ENCODE assay signal across 10 cellular contexts in genomic region chr20:63574829-63575720, GRCh38. TPM values are rescaled to one million over a fixed set of nuclear protein-coding genes. Genes with fewer than 3 reads are reported as not detected.
DNase-seq lines count a peak whose midpoint lies in the region; ATAC-seq, FAIRE-seq and TF ChIP-seq lines count a peak whose summit lies in the region.
"Had no signal": no experiment of that assay in that cellular context is flagged by ENCODE, and none has a peak within 500 bp of the region (broad histone marks: within the 10 kb centered on the region; RNA-seq: fewer than 3 reads in every experiment).

No MANE protein-coding gene starts in this region.

- H3K27ac Mint-ChIP-seq in MCF 10A (ENCODE audit: low read depth, unreplicated experiment) (no peak overlapping the region), WTC11 (no peak overlapping the region)

- H3K4me3 Mint-ChIP-seq in MCF 10A (ENCODE audit: unreplicated experiment) = peak overlapping the region; percentile 78
- H3K4me3 Mint-ChIP-seq in WTC11 = peak overlapping the region; percentile 52

- no peak overlapping the region for H3K9ac ChIP-seq in kidney (ENCODE audit: low read length in 2 of 2)

- TF ChIP-seq CTCF in MCF 10A (IDR thresholded peaks at IDR 0.05; ENCODE audit: unreplicated experiment) (no peak), breast epithelium (IDR thresholded peaks at IDR 0.05) (no peak), WTC11 (IDR thresholded peaks at IDR 0.05) (no peak), kidney (IDR thresholded peaks at IDR 0.05; ENCODE audit: borderline replicate concordance, extremely low read depth, insufficient read depth) (no peak), tibial nerve (IDR thresholded peaks at IDR 0.05) (no peak)

- H3K4me1 ChIP-seq in breast epithelium (peaks cover 6 to 7% of the 10 kb centered on the region in 2 donors), kidney (ENCODE audit: control insufficient read depth in 1 of 2, insufficient read depth in 1 of 2, low read depth in 1 of 2, low read length in 2 of 2) (peaks cover 0 to 10% of the 10 kb centered on the region in 2 donors), tibial nerve (peaks cover 0 to 27% (median 12%) of the 10 kb centered on the region in 4 donors)

- H3K9me3 ChIP-seq in breast epithelium (no peaks in the 10 kb centered on the region), kidney (ENCODE audit: control insufficient read depth in 1 of 2, low read length in 2 of 2) (no peaks in the 10 kb centered on the region), tibial nerve (no peaks in the 10 kb centered on the region)

- H3K27ac ChIP-seq in breast epithelium (peak overlapping the region in 1 of 2 donors; percentile 85), kidney (ENCODE audit: low read depth in 2 of 2, low read length in 2 of 2) (no peak overlapping the region), tibial nerve (peak overlapping the region in 3 of 4 donors; percentile 69 to 92 (median 90))

- H3K9me3 Mint-ChIP-seq in MCF 10A (ENCODE audit: unreplicated experiment) (no peaks in the 10 kb centered on the region), WTC11 (no peaks in the 10 kb centered on the region)

- TF ChIP-seq EP300 in tibial nerve (IDR thresholded peaks at IDR 0.05) = no peak

- H3K36me3 ChIP-seq in breast epithelium (no peaks in the 10 kb centered on the region), kidney (ENCODE audit: control insufficient read depth in 1 of 2, insufficient read depth in 2 of 2, low read length in 2 of 2) (no peaks in the 10 kb centered on the region), tibial nerve (peaks cover 0 to 15% (median 0%) of the 10 kb centered on the region in 3 donors)

- no peak for FAIRE-seq in kidney (lab: Jason Lieb, UNC)

- peak; percentile 54 for DNase-seq in MCF 10A (ENCODE audit: unreplicated experiment)
- no peak for DNase-seq in breast epithelium (ENCODE audit: low spot score in 2 of 2)
- no peak for DNase-seq in WTC11 (ENCODE audit: low spot score)
- DNase-seq in kidney = peak; percentile 72
- DNase-seq in tibial nerve (ENCODE audit: low spot score in 2 of 2) = no peak
- DNase-seq in NCI-H524 treated with DMSO at 0.1 percent for 48 hours (lab: John Stamatoyannopoulos, UW) = no peak
- DNase-seq in GM19240 (ENCODE audit: insufficient read length, low spot score) = no peak
- DNase-seq: NCI-H510A had no signal

- H3K36me3 Mint-ChIP-seq in MCF 10A (ENCODE audit: insufficient read depth, unreplicated experiment) (no peaks in the 10 kb centered on the region), WTC11 (no peaks in the 10 kb centered on the region)

- BruUV-seq in MCF 10A (replicated peaks; lab: Mats Ljungman, UMichigan) = no TSS peak

- 65 to 67% methylated on average over 27 to 28 of the region's 28 CpGs for WGBS in tibial nerve, 2 donors

- POLR2A ChIA-PET in MCF 10A (lab: Yijun Ruan, JAX) (interaction anchor here (1.1 to 2.5 kb wide), 3 partner anchors 10 to 290 kb away, joined by 4 to 12 read pairs (median 5); partner anchors contain the start of gene TPD52L2), WTC11 (lab: Charles Lee) (interaction anchor here (1.1 kb wide), 1 partner anchor 67 kb away, joined by 5 read pairs; no protein-coding TSS in a partner anchor)

- H3K27me3 Mint-ChIP-seq in MCF 10A (ENCODE audit: insufficient read depth, unreplicated experiment) (no peaks in the 10 kb centered on the region), WTC11 (ENCODE audit: low read depth) (no peaks in the 10 kb centered on the region)

- TF ChIP-seq POLR2A in breast epithelium (IDR thresholded peaks at IDR 0.05) = no peak
- TF ChIP-seq POLR2A in tibial nerve (IDR thresholded peaks at IDR 0.05) = no peak

- CTCF ChIA-PET in MCF 10A (lab: Yijun Ruan, JAX) = no interaction called here
- CTCF ChIA-PET in WTC11 (lab: Charles Lee) = interaction anchor here (0.7 to 4.2 kb wide), 3 partner anchors 28 to 79 kb away, joined by 3 to 52 read pairs (median 12); partner anchors contain the start of genes PTK6 and SRMS

- ATAC-seq in WTC11 (no peak), HG03159 (IDR thresholded peaks at IDR 0.05; ENCODE audit: unreplicated experiment) (no peak)

- H3K4me1 Mint-ChIP-seq in MCF 10A (ENCODE audit: insufficient read depth, unreplicated experiment) = no peaks in the 10 kb centered on the region
- H3K4me1 Mint-ChIP-seq in WTC11 = no peaks in the 10 kb centered on the region

- peak overlapping the region in 1 of 3 donors; percentile 90 for H3K4me3 ChIP-seq in breast epithelium
- no peak overlapping the region for H3K4me3 ChIP-seq in kidney (ENCODE audit: low read length in 2 of 2)
- peak overlapping the region in 1 of 4 donors; percentile 84 for H3K4me3 ChIP-seq in tibial nerve

- H3K27me3 ChIP-seq in breast epithelium (no peaks in the 10 kb centered on the region), tibial nerve (peaks cover 0 to 4% of the 10 kb centered on the region in 2 donors)

- intact Hi-C loops in MCF 10A (cut with micrococcal nuclease) (no loop called here), breast epithelium (cut with DNase I; ENCODE audit: low total_unique reads) (no loop called here), kidney (cut with DNase I) (no loop called here)

TF ChIP-seq in WTC11, 78 proteins besides CTCF, POLR2A, EP300 and RAD21:
- TF ChIP-seq ZNF121 (CRISPR knock-in tag; IDR thresholded peaks at IDR 0.05) (peak; percentile 30; the same call in 1 of the 2 replicates), KAT7 (CRISPR knock-in tag; IDR thresholded peaks at IDR 0.05; ENCODE audit: borderline replicate concordance) (no peak), ARID4B (CRISPR knock-in tag; IDR thresholded peaks at IDR 0.05; ENCODE audit: borderline replicate concordance) (no peak), GABPB1 (CRISPR knock-in tag; IDR thresholded peaks at IDR 0.05) (peak; percentile 91), ATF1 (CRISPR knock-in tag; IDR thresholded peaks at IDR 0.05) (no peak), CREM (CRISPR knock-in tag; IDR thresholded peaks at IDR 0.05) (no peak)

RNA-seq across cellular contexts. Expression of gene HELZ2, which starts 1.0 kb away (rescaled TPM):
- 18.1 and 24.7 TPM in 2 replicates for total RNA-seq in MCF 10A (2022)
- total RNA-seq in breast epithelium = 10 to 100 TPM in 2 of 3 donors, 1 to 10 TPM in 1; 9.9 to 22.6 (median 20.3) TPM
- 27.5 to 32.6 TPM (median 32.4 TPM) in 3 replicates for total RNA-seq in WTC11 (2021)
- 40.7 TPM for total RNA-seq in kidney
- polyA plus RNA-seq in kidney (ENCODE audit: insufficient read depth, low read depth, low replicate concordance) = 3.2 TPM
- 10 to 100 TPM; 16.3 to 33.7 (median 24.7) TPM for total RNA-seq in tibial nerve

RNA-seq across cellular contexts. Expression of gene FNDC11, which starts 21.1 kb away (rescaled TPM):
- total RNA-seq in MCF 10A (2022) = 2.4 and 3.9 TPM in 2 replicates
- total RNA-seq in breast epithelium = under 1 TPM; 0.29 to 0.33 (median 0.32) TPM
- 3.4 to 3.8 TPM (median 3.6 TPM) in 3 replicates for total RNA-seq in WTC11 (2021)
- total RNA-seq in kidney = 1.6 TPM
- polyA plus RNA-seq in kidney (ENCODE audit: insufficient read depth, low read depth, low replicate concordance) = 0.47 TPM
- 1 to 10 TPM in 1 of 4 donors, under 1 TPM in 2, not detected in 1; 0.21 to 1.4 (median 0.30) TPM for total RNA-seq in tibial nerve

RNA-seq across cellular contexts. Expression of gene SRMS, which starts 27.5 kb away (rescaled TPM):
- total RNA-seq in MCF 10A (2022) = 0.81 and 1.4 TPM in 2 replicates
- under 1 TPM in 2 of 3 donors, not detected in 1; 0.59 to 0.66 TPM for total RNA-seq in breast epithelium
- 0.21 to 0.46 TPM (median 0.26 TPM) in 3 replicates for total RNA-seq in WTC11 (2021)
- 0.38 TPM for total RNA-seq in kidney
- not detected for polyA plus RNA-seq in kidney (ENCODE audit: insufficient read depth, low read depth, low replicate concordance)
- total RNA-seq in tibial nerve = not detected
- total RNA-seq: activated CD8-positive, alpha-beta memory T cell treated with anti-CD3 and anti-CD28 coated beads for 36 hours had no signal

RNA-seq across cellular contexts. Expression of gene PTK6, which starts 37.9 kb away (rescaled TPM):
- total RNA-seq in MCF 10A (2022) (3.8 and 4.4 TPM in 2 replicates), breast epithelium (1 to 10 TPM in 1 of 3 donors, under 1 TPM in 2; 0.16 to 2.3 (median 0.88) TPM), WTC11 (2021) (0.22 to 0.53 TPM (median 0.32 TPM) in 3 replicates), kidney (1.1 TPM), tibial nerve (under 1 TPM in 2 of 4 donors, not detected in 2; 0.21 to 0.90 TPM)
- 0.26 TPM for polyA plus RNA-seq in kidney (ENCODE audit: insufficient read depth, low read depth, low replicate concordance)

RNA-seq across cellular contexts. Expression of gene GMEB2, which starts 51.8 kb away (rescaled TPM):
- total RNA-seq in MCF 10A (2022) = 14.9 and 19.6 TPM in 2 replicates
- 10 to 100 TPM in 2 of 3 donors, 1 to 10 TPM in 1; 6.6 to 11.0 (median 10.2) TPM for total RNA-seq in breast epithelium
- total RNA-seq in WTC11 (2021) = 14.1 to 14.8 TPM (median 14.2 TPM) in 3 replicates
- 13.4 TPM for total RNA-seq in kidney
- polyA plus RNA-seq in kidney (ENCODE audit: insufficient read depth, low read depth, low replicate concordance) = 6.1 TPM
- total RNA-seq in tibial nerve = 10 to 100 TPM; 12.5 to 14.7 (median 13.7) TPM

Comparison
In these comparisons a context has a peak if more than half of its experiments do, and no peak if none do; other contexts are left out.
1. DNase-seq: peak in MCF 10A (single experiment) and kidney (single experiment); none in breast epithelium (0 of 2), WTC11 (single experiment), tibial nerve (0 of 2), NCI-H524 treated with DMSO at 0.1 percent for 48 hours (single experiment) and GM19240 (single experiment).
2. H3K27ac ChIP-seq: peak in tibial nerve (3 of 4); none in kidney (0 of 2).